33 cellular contexts compared by ENCODE assay signal in the genomic region with DNA sequence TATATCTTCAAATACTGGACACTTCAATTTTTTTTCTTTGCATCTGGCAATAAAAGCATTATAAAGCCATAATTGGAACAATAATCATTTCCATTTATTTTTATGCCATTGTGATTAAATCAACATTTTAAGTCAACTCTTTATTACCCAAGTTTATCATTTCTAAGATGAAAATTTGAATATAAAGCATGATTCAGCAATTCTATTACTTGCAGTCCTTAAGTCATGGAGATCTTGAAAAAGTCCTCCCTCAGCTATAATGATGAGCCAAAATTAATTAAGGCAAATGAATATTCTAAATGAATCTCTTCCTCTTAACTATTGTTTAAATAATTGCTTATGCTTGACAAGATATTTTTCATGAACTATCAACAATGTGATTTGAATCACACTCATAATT.
"Had no signal": no experiment of that assay in that cellular context is flagged by ENCODE, and none has a peak within 500 bp of the region (broad histone marks: within the 10 kb centered on the region; RNA-seq: fewer than 3 reads in every experiment).

No MANE protein-coding gene starts in this region.

- H3K4me1 ChIP-seq: parathyroid adenoma, psoas muscle, spleen, suprapubic skin, testis, transverse colon, upper lobe of right lung, uterus had no signal

- H3K27me3 ChIP-seq: neutrophil, ovary, spleen, suprapubic skin, testis, tibial artery, transverse colon, upper lobe of right lung, uterus had no signal

- H2AFZ ChIP-seq: parathyroid adenoma had no signal

- H3K9ac ChIP-seq: parathyroid adenoma had no signal

- H3K9me3 Mint-ChIP-seq: nephron progenitor cell; neural crest cell; stimulated activated memory B cell treated with anti-CD40 and anti-IgM and Interleukin-4, amounts not matched to agents 10 μg/mL and 1 μg/mL and 100 μg/mL, for 72 hours; stimulated activated naive CD8-positive, alpha-beta T cell treated with anti-CD3 and anti-CD28 coated beads, Interleukin-15, amount 100 ng/mL, for 72 hours had no signal

- H3K27ac ChIP-seq: ovary, parathyroid adenoma, psoas muscle, skin epidermis, spleen, suprapubic skin, testis, tibial artery, transverse colon, upper lobe of right lung, uterus had no signal

- H3K36me3 Mint-ChIP-seq: naive thymus-derived CD8-positive, alpha-beta T cell; stimulated activated memory B cell treated with anti-CD40 and anti-IgM and Interleukin-4, amounts not matched to agents 10 μg/mL and 1 μg/mL and 100 μg/mL, for 72 hours; type B pancreatic cell had no signal

- DNase-seq: naive thymus-derived CD8-positive, alpha-beta T cell; nephron progenitor cell; nucleus accumbens; ovary; posterior cingulate gyrus; psoas muscle; right cardiac atrium; spleen; stimulated activated CD4-positive, alpha-beta T cell treated with anti-CD3 and anti-CD28 coated beads, Interleukin-12 subunit alpha, Interleukin-12 subunit beta, amount 100 ng/mL, for 4 hours; stimulated activated CD4-positive, alpha-beta T cell treated with anti-CD3 and anti-CD28 coated beads, Interleukin-1b, Interleukin-23, amount 100 ng/mL, for 48 hours; stimulated activated CD4-positive, alpha-beta T cell treated with anti-CD3 and anti-CD28 coated beads, Interleukin-4, amount 100 ng/mL, for 1 hour; stimulated activated CD4-positive, alpha-beta T cell treated with anti-CD3 and anti-CD28 coated beads, Interleukin-4, amount 100 ng/mL, for 4 hours; stimulated activated CD8-positive, alpha-beta memory T cell treated with anti-CD3 and anti-CD28 coated beads, Interleukin-4, amount 100 ng/mL, for 48 hours; stimulated activated naive CD4-positive, alpha-beta T cell; stimulated activated naive CD8-positive, alpha-beta T cell treated with anti-CD3 and anti-CD28 coated beads, Interleukin-15, amount 100 ng/mL, for 72 hours; stimulated activated naive CD8-positive, alpha-beta T cell treated with anti-CD3 and anti-CD28 coated beads, Interleukin-15, Interleukin-2, amounts not matched to agents 100 U/mL and 50 U/mL, for 24 hours; substantia nigra; testis; tibial artery; transverse colon; upper lobe of right lung; uterus had no signal

- H3K4me3 ChIP-seq: ovary, psoas muscle, skin epidermis, smooth muscle cell, spleen, suprapubic skin, testis, tibial artery, transverse colon, upper lobe of right lung, uterus had no signal

- H3K79me2 ChIP-seq: parathyroid adenoma had no signal

- H3K27ac Mint-ChIP-seq: naive thymus-derived CD8-positive, alpha-beta T cell; natural killer cell treated with Interleukin-12 subunit alpha and Interleukin-12 subunit beta and Interleukin-15 and Interleukin-18, amount 100 ng/mL, for 72 hours; nephron progenitor cell; progenitor cell of endocrine pancreas; stimulated activated memory B cell treated with anti-CD40 and anti-IgM and Interleukin-4, amounts not matched to agents 10 μg/mL and 1 μg/mL and 100 μg/mL, for 72 hours; stimulated activated naive CD8-positive, alpha-beta T cell treated with anti-CD3 and anti-CD28 coated beads, Interleukin-15, amount 100 ng/mL, for 72 hours; type B pancreatic cell had no signal

- H3K27me3 Mint-ChIP-seq: naive thymus-derived CD8-positive, alpha-beta T cell; natural killer cell treated with Interleukin-12 subunit alpha and Interleukin-12 subunit beta and Interleukin-15 and Interleukin-18, amount 100 ng/mL, for 72 hours; progenitor cell of endocrine pancreas; stimulated activated memory B cell treated with anti-CD40 and anti-IgM and Interleukin-4, amounts not matched to agents 10 μg/mL and 1 μg/mL and 100 μg/mL, for 72 hours; stimulated activated naive CD8-positive, alpha-beta T cell treated with anti-CD3 and anti-CD28 coated beads, Interleukin-15, amount 100 ng/mL, for 72 hours; type B pancreatic cell had no signal

- H3K9me3 ChIP-seq: neutrophil, ovary, psoas muscle, spleen, suprapubic skin, testis, tibial artery, transverse colon, upper lobe of right lung, uterus had no signal

- H3K36me3 ChIP-seq: ovary, spleen, suprapubic skin, tibial artery, transverse colon, upper lobe of right lung, uterus had no signal

- H3K4me1 Mint-ChIP-seq: naive thymus-derived CD8-positive, alpha-beta T cell; nephron progenitor cell; neural crest cell; stimulated activated memory B cell treated with anti-CD40 and anti-IgM and Interleukin-4, amounts not matched to agents 10 μg/mL and 1 μg/mL and 100 μg/mL, for 72 hours; stimulated activated naive CD8-positive, alpha-beta T cell treated with anti-CD3 and anti-CD28 coated beads, Interleukin-15, amount 100 ng/mL, for 72 hours had no signal

- ATAC-seq: naive thymus-derived CD8-positive, alpha-beta T cell; natural killer cell treated with Interleukin-12 subunit alpha and Interleukin-12 subunit beta and Interleukin-15 and Interleukin-18, amount 100 ng/mL, for 72 hours; psoas muscle; right cardiac atrium; sciatic nerve; stimulated activated memory B cell treated with anti-CD40 and anti-IgM and Interleukin-4, amounts not matched to agents 10 μg/mL and 1 μg/mL and 100 μg/mL, for 72 hours; stimulated activated naive CD8-positive, alpha-beta T cell treated with anti-CD3 and anti-CD28 coated beads, Interleukin-15, amount 100 ng/mL, for 72 hours; stimulated activated naive CD8-positive, alpha-beta T cell treated with anti-CD3 and anti-CD28 coated beads, Interleukin-15, Interleukin-2, amounts not matched to agents 100 U/mL and 50 U/mL, for 24 hours; upper lobe of right lung had no signal

- H3K4me2 ChIP-seq: smooth muscle cell had no signal

- H3K4me3 Mint-ChIP-seq: naive thymus-derived CD8-positive, alpha-beta T cell; natural killer cell treated with Interleukin-12 subunit alpha and Interleukin-12 subunit beta and Interleukin-15 and Interleukin-18, amount 100 ng/mL, for 72 hours; nephron progenitor cell; neural crest cell; stimulated activated memory B cell treated with anti-CD40 and anti-IgM and Interleukin-4, amounts not matched to agents 10 μg/mL and 1 μg/mL and 100 μg/mL, for 72 hours; stimulated activated naive CD8-positive, alpha-beta T cell treated with anti-CD3 and anti-CD28 coated beads, Interleukin-15, amount 100 ng/mL, for 72 hours; type B pancreatic cell had no signal
